Comparison of ENCODE assay signal across 19 cellular contexts in the genomic region with DNA sequence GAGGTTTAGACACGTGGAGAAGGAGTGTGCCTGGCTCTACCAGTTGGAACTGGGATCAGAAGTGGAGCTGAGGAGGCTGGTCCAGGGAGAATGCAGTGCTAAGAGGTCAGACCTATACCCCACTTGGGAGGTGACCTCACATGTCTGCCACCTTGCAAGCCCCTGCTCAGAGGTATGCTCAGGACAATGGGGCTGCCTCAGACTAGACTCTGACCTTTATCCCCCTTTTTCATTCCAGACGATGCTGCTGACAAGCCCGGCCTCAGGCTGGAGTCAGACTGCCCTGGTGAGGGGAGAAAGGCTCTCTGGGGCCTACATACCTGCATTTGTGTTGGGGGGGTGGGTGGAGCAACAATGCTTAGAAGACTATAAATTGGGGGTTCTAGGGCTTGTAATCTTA. TPM values are rescaled to one million over a fixed set of nuclear protein-coding genes. Genes with fewer than 3 reads are reported as not detected.
DNase-seq lines count a peak whose midpoint lies in the region; ATAC-seq and TF ChIP-seq lines count a peak whose summit lies in the region.
"Had no signal": no experiment of that assay in that cellular context is flagged by ENCODE, and none has a peak within 500 bp of the region (broad histone marks: within the 10 kb centered on the region; RNA-seq: fewer than 3 reads in every experiment).

No MANE protein-coding gene starts in this region.

- ATAC-seq in upper lobe of right lung, result no peak
- ATAC-seq: A549; CD8-positive, alpha-beta T cell; GM23338 had no signal

- peak overlapping the region in 4 of 5 experiments; percentile 4 to 73 (median 52) for H3K27ac Mint-ChIP-seq in brain
- H3K27ac Mint-ChIP-seq: CD8-positive, alpha-beta T cell; GM23338 had no signal

- H3K4me1 ChIP-seq in upper lobe of right lung, result no peaks in the 10 kb centered on the region
- H3K4me1 ChIP-seq: HAP-1 had no signal

- H3K36me3 Mint-ChIP-seq in brain, result no peaks in the 10 kb centered on the region
- H3K36me3 Mint-ChIP-seq: CD8-positive, alpha-beta T cell had no signal

- H3K27me3 ChIP-seq in layer of hippocampus (ENCODE audit: control insufficient read depth, insufficient read depth, low read length) (no peaks in the 10 kb centered on the region), upper lobe of right lung (peaks cover 11% of the 10 kb centered on the region)

- H3K27me3 Mint-ChIP-seq in brain, result peaks cover 2% of the 10 kb centered on the region

- no peak overlapping the region for H3K4me3 ChIP-seq in upper lobe of right lung
- H3K4me3 ChIP-seq: A549, GM23338, HAP-1 had no signal

- TF ChIP-seq CTCF in brain (conservative IDR thresholded peaks at IDR 0.05) (no peak), upper lobe of right lung (IDR thresholded peaks at IDR 0.05) (no peak)

- no peak for DNase-seq in stimulated activated CD4-positive, alpha-beta T cell treated with anti-CD3 and anti-CD28 coated beads, Interleukin-15, amount 100 ng/mL, for 24 hours
- DNase-seq in upper lobe of right lung, result no peak
- no peak for DNase-seq in effector CD8-positive, alpha-beta T cell (lab: John Stamatoyannopoulos, UW)
- DNase-seq: BE2C; CD8-positive, alpha-beta T cell; COR-L47; DMS153; DMS79 treated with DMSO at 0.1 percent for 48 hours; EL; GDM1 had no signal

- peak overlapping the region; percentile 99 for H3K27ac ChIP-seq in cingulate gyrus (ENCODE audit: low read depth, low read length)
- H3K27ac ChIP-seq in layer of hippocampus (ENCODE audit: low read depth, low read length), result peak overlapping the region; percentile 98
- peak overlapping the region; percentile 98 for H3K27ac ChIP-seq in temporal lobe (ENCODE audit: low read depth, low read length)
- H3K27ac ChIP-seq in upper lobe of right lung, result no peak overlapping the region
- H3K27ac ChIP-seq: A549, C4-2B had no signal

- H3K36me3 ChIP-seq in upper lobe of right lung, result no peaks in the 10 kb centered on the region
- H3K36me3 ChIP-seq: BE2C, HAP-1 had no signal

- no peak overlapping the region for H3K4me3 Mint-ChIP-seq in brain
- H3K4me3 Mint-ChIP-seq: CD8-positive, alpha-beta T cell; GM23338 had no signal

- H3K9me3 ChIP-seq in upper lobe of right lung, result no peaks in the 10 kb centered on the region
- H3K9me3 ChIP-seq: A549, BE2C, HAP-1 had no signal

- H3K9me3 Mint-ChIP-seq in brain, result no peaks in the 10 kb centered on the region
- H3K9me3 Mint-ChIP-seq: CD8-positive, alpha-beta T cell; GM23338 had no signal

- peaks cover 80% of the 10 kb centered on the region for H3K4me1 Mint-ChIP-seq in brain

- intact Hi-C loops in upper lobe of right lung (cut with DNase I), result no loop called here

RNA-seq across cellular contexts. Expression of gene KCNJ10, which starts 5.2 kb away (rescaled TPM):
- polyA plus RNA-seq in brain (ENCODE audit: insufficient read depth, low read depth, low replicate concordance), result 79.9 TPM
- total RNA-seq in temporal lobe, result 5.9 TPM
- total RNA-seq in upper lobe of right lung, result not detected
- total RNA-seq: CD8-positive, alpha-beta T cell had no signal
- polyA plus RNA-seq: AG04450 had no signal

RNA-seq across cellular contexts. Expression of gene KCNJ9, which starts 16.6 kb away (rescaled TPM):
- polyA plus RNA-seq in brain (ENCODE audit: insufficient read depth, low read depth, low replicate concordance), result 19.0 TPM
- 10.6 TPM for total RNA-seq in temporal lobe
- not detected for total RNA-seq in upper lobe of right lung
- total RNA-seq: CD8-positive, alpha-beta T cell had no signal
- polyA plus RNA-seq: A549, AG04450 had no signal

RNA-seq across cellular contexts. Expression of gene PIGM, which starts 33.0 kb away (rescaled TPM):
- polyA plus RNA-seq in brain (ENCODE audit: insufficient read depth, low read depth, low replicate concordance), result 3.1 TPM
- total RNA-seq in temporal lobe (5.9 TPM), upper lobe of right lung (7.1 TPM)

RNA-seq across cellular contexts. Expression of gene IGSF8, which starts 33.7 kb away (rescaled TPM):
- 111 TPM for polyA plus RNA-seq in brain (ENCODE audit: insufficient read depth, low read depth, low replicate concordance)
- total RNA-seq in temporal lobe, result 43.5 TPM
- total RNA-seq in upper lobe of right lung, result 37.5 TPM

RNA-seq across cellular contexts. Expression of gene ATP1A2, which starts 50.8 kb away (rescaled TPM):
- polyA plus RNA-seq in brain (ENCODE audit: insufficient read depth, low read depth, low replicate concordance), result 216 TPM
- total RNA-seq in temporal lobe (93.2 TPM), upper lobe of right lung (5.6 TPM)
- total RNA-seq: CD8-positive, alpha-beta T cell had no signal

Comparison
In these comparisons a context has a peak if more than half of its experiments do, and no peak if none do; other contexts are left out.
1. RNA of gene KCNJ9, which starts 16.6 kb away (total RNA-seq): 10.6 TPM in temporal lobe (single experiment); not detected in upper lobe of right lung (single experiment); every median in the first group is over 10 times any median in the second.